In the genomic region with DNA sequence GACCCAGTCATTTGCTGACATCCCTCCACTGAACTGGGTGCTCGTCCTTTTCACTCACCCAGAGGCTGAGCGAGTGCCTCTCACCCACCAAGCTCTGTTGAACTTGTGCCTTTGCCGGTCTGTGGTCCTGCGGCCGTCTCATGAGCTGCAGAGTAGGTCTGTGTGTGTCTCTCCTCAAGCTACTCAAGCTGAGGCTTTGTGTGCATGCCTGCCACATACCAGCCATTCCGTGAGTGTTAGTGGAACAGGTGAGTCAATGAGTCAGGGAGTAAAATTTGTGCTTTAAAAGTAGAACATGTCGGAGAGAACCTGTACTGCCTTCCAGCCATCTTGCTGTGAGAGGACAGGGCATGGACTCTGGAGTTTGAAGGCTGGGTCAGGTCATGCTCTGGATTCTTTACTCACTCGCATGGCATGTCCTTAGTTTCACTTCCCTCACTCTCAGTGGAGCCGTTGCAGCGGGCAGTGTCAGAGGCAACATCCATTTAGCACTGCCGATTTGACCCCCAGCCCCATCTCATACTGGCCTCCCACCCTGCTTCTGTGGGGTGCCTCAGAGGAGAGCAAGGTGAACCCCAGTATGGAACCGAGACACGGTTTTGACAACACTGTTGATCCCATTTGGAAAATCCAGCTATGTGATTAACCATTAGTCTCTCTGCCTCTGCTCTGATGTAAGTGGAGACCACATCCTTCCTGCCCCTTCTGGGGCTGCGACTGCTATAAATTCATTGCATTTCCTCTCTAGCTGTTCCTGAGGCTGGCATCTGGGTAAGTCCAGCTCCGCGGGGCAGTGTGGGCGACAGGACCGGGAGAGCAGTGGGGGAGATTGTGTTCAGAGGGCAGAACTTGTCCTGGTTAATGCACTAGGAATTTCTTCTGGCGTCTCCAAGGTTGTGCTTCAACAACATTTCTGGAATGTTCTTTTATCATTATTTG, we compare ENCODE assay signal across 8 cellular contexts.
A peak's percentile ranks its signal among the peaks of the same experiment; 100 is the strongest.
DNase-seq lines count a peak whose midpoint lies in the region; ATAC-seq and TF ChIP-seq lines count a peak whose summit lies in the region.

A gene (plus strand): TSS at position 751 of the 939 bp plus-strand sequence. CDS start 2,628 bp downstream, outside the sequence.

- no peak for TF ChIP-seq EP300 in Ishikawa (IDR thresholded peaks at IDR 0.05; ENCODE audit: borderline replicate concordance)

- POLR2A ChIA-PET in GM10248 (lab: Yijun Ruan, JAX): no interaction called here

- ATAC-seq in GM18511 (IDR thresholded peaks at IDR 0.05; ENCODE audit: unreplicated experiment): peak; percentile 78

- TF ChIP-seq CTCF in epithelial cell of esophagus (IDR thresholded peaks at IDR 0.05; ENCODE audit: insufficient read depth, low read depth, low read length, missing control alignments) (no peak), GM10248 (IDR thresholded peaks at IDR 0.05; ENCODE audit: control extremely low read depth, extremely low read depth, low read depth, missing control alignments) (no peak), GM13977 (IDR thresholded peaks at IDR 0.05; ENCODE audit: extremely low read depth, insufficient read depth, missing control alignments) (no peak)

- CTCF ChIA-PET in GM10248 (lab: Yijun Ruan, JAX): interaction anchor here (1.3 to 2.1 kb wide), 5 partner anchors 9 to 43 kb away, joined by 3 to 10 read pairs (median 5); no protein-coding TSS in a partner anchor

- DNase-seq in activated CD4-positive, alpha-beta T cell treated with anti-CD3 and anti-CD28 coated beads for 4 hours: peak; percentile 37 to 38
- DNase-seq in epithelial cell of esophagus (ENCODE audit: low read depth) (peak; percentile 47), pons (ENCODE audit: low spot score) (peak; percentile 81), GM10248 (ENCODE audit: extremely low spot score) (no peak), GM13977 (ENCODE audit: low spot score) (no peak), NK-92 (lab: John Stamatoyannopoulos, UW; ENCODE audit: unreplicated experiment) (no peak)

- H3K4me3 ChIP-seq in epithelial cell of esophagus (ENCODE audit: low read length): no peak within 1 kb of the TSS

- in situ Hi-C loops in GM13977 (cut with MboI; ENCODE audit: low pct_unique_long_range_greater_than_20kb, low sequenced_read_pairs, unreplicated experiment): no loop called here

- TF ChIP-seq RAD21 in Ishikawa (IDR thresholded peaks at IDR 0.05; ENCODE audit: low read depth): no peak

TF ChIP-seq in Ishikawa, 13 proteins besides CTCF, POLR2A, EP300 and RAD21:
- peak; percentile 34; the same call in 1 of the 2 replicates for TF ChIP-seq TEAD4 (IDR thresholded peaks at IDR 0.05)
- TF ChIP-seq, protein P1, sequence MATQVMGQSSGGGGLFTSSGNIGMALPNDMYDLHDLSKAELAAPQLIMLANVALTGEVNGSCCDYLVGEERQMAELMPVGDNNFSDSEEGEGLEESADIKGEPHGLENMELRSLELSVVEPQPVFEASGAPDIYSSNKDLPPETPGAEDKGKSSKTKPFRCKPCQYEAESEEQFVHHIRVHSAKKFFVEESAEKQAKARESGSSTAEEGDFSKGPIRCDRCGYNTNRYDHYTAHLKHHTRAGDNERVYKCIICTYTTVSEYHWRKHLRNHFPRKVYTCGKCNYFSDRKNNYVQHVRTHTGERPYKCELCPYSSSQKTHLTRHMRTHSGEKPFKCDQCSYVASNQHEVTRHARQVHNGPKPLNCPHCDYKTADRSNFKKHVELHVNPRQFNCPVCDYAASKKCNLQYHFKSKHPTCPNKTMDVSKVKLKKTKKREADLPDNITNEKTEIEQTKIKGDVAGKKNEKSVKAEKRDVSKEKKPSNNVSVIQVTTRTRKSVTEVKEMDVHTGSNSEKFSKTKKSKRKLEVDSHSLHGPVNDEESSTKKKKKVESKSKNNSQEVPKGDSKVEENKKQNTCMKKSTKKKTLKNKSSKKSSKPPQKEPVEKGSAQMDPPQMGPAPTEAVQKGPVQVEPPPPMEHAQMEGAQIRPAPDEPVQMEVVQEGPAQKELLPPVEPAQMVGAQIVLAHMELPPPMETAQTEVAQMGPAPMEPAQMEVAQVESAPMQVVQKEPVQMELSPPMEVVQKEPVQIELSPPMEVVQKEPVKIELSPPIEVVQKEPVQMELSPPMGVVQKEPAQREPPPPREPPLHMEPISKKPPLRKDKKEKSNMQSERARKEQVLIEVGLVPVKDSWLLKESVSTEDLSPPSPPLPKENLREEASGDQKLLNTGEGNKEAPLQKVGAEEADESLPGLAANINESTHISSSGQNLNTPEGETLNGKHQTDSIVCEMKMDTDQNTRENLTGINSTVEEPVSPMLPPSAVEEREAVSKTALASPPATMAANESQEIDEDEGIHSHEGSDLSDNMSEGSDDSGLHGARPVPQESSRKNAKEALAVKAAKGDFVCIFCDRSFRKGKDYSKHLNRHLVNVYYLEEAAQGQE (IDR thresholded peaks at IDR 0.05; ENCODE audit: low read depth): no peak
- TF ChIP-seq, protein P2, sequence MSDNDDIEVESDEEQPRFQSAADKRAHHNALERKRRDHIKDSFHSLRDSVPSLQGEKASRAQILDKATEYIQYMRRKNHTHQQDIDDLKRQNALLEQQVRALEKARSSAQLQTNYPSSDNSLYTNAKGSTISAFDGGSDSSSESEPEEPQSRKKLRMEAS (IDR thresholded peaks at IDR 0.05): no peak

Comparison
In these comparisons a context has a peak if more than half of its experiments do, and no peak if none do; other contexts are left out.
1. DNase-seq: peak in activated CD4-positive, alpha-beta T cell treated with anti-CD3 and anti-CD28 coated beads for 4 hours (2 of 2), epithelial cell of esophagus (single experiment) and pons (single experiment); none in GM10248 (single experiment), GM13977 (single experiment) and NK-92 (single experiment).